9 cellular contexts compared by ENCODE assay signal in genomic region chr16:52568495-52568894, GRCh38. TPM values are rescaled to one million over a fixed set of nuclear protein-coding genes. Genes with fewer than 3 reads are reported as not detected.
"Had no signal": no experiment of that assay in that cellular context is flagged by ENCODE, and none has a peak within 500 bp of the region (broad histone marks: within the 10 kb centered on the region; RNA-seq: fewer than 3 reads in every experiment).

No MANE protein-coding gene starts in this region.

- H3K4me3 Mint-ChIP-seq: IgD-negative memory B cell had no signal

- H3K27ac Mint-ChIP-seq: IgD-negative memory B cell had no signal

- DNase-seq: IMR-90, KBM-7, KG1 had no signal

- H3K4me1 Mint-ChIP-seq: IgD-negative memory B cell had no signal

- H3K27me3 Mint-ChIP-seq: IgD-negative memory B cell had no signal

- FAIRE-seq: HTR-8/SVneo, K562 had no signal

- H3K36me3 Mint-ChIP-seq: IgD-negative memory B cell had no signal

- H3K4me3 ChIP-seq: K562 had no signal

- H3K27ac ChIP-seq: HL-60, KMS-11 had no signal

- ATAC-seq: K562 had no signal

- H3K4me2 ChIP-seq: KMS-11 had no signal

- H3K9ac ChIP-seq: KMS-11 had no signal

RNA-seq across cellular contexts. Expression of gene TOX3, which starts 21.6 kb away (rescaled TPM):
- total RNA-seq: HT1080, IMR-90, K562 had no signal
- polyA plus RNA-seq: IgD-negative memory B cell, IMR-90, K562 had no signal
